3 cellular contexts compared by ENCODE assay signal in the genomic region with DNA sequence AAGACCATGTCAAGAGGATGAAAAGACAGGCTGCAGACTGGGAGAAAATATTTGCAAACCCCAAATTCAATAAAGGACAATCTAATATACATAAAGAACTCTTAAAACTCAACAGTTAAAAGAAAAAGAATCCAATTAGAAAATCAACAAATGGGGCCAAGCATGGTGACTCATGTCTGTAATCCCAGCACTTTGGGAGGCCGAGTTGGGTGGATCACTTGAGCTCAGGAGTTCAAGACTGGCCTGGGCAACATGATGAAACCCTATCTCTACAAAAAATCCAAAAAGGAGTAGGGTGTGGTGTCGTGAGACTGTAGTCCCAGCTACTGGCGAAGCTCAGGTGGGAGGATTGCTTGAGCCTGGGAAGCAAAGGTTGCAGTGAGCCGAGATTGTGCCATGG.
TF ChIP-seq lines count a peak whose summit lies in the region.

No MANE protein-coding gene starts in this region.

TF ChIP-seq in SK-N-SH treated with all-trans-retinoic acid at 6 μM for 48 hours, 23 proteins besides CTCF, POLR2A, EP300 and RAD21:
- TF ChIP-seq RARB (CRISPR knock-in tag; IDR thresholded peaks at IDR 0.05), result no peak
- TF ChIP-seq ISL1 (CRISPR knock-in tag; IDR thresholded peaks at IDR 0.05), result peak; percentile 37; the same call in 1 of the 2 replicates
TF ChIP-seq in SK-N-SH treated with all-trans-retinoic acid at 6 μM for 48 hours: peak in this region for 1.

TF ChIP-seq in SK-N-SH, 30 proteins besides CTCF, POLR2A, EP300 and RAD21:
- TF ChIP-seq, protein P1, sequence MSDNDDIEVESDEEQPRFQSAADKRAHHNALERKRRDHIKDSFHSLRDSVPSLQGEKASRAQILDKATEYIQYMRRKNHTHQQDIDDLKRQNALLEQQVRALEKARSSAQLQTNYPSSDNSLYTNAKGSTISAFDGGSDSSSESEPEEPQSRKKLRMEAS (IDR thresholded peaks at IDR 0.05; ENCODE audit: low read depth), result no peak
- TF ChIP-seq ELF1 (IDR thresholded peaks at IDR 0.05) (no peak), MXI1 (IDR thresholded peaks at IDR 0.05; ENCODE audit: low read depth, low read length) (no peak), TAF1 (IDR thresholded peaks at IDR 0.05; ENCODE audit: borderline replicate concordance, low read depth, low read length) (no peak)
- TF ChIP-seq, protein P2, sequence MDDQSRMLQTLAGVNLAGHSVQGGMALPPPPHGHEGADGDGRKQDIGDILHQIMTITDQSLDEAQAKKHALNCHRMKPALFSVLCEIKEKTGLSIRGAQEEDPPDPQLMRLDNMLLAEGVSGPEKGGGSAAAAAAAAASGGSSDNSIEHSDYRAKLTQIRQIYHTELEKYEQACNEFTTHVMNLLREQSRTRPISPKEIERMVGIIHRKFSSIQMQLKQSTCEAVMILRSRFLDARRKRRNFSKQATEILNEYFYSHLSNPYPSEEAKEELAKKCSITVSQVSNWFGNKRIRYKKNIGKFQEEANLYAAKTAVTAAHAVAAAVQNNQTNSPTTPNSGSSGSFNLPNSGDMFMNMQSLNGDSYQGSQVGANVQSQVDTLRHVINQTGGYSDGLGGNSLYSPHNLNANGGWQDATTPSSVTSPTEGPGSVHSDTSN (IDR thresholded peaks at IDR 0.05), result no peak
- TF ChIP-seq, protein P3, sequence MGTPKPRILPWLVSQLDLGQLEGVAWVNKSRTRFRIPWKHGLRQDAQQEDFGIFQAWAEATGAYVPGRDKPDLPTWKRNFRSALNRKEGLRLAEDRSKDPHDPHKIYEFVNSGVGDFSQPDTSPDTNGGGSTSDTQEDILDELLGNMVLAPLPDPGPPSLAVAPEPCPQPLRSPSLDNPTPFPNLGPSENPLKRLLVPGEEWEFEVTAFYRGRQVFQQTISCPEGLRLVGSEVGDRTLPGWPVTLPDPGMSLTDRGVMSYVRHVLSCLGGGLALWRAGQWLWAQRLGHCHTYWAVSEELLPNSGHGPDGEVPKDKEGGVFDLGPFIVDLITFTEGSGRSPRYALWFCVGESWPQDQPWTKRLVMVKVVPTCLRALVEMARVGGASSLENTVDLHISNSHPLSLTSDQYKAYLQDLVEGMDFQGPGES (IDR thresholded peaks at IDR 0.05; ENCODE audit: low read depth, low read length), result no peak
TF ChIP-seq in SK-N-SH: peak in this region for 0.

TF ChIP-seq in endothelial cell of umbilical vein, 7 proteins besides CTCF, POLR2A, EP300 and RAD21:
- TF ChIP-seq JUN (IDR thresholded peaks at IDR 0.05; ENCODE audit: borderline replicate concordance, insufficient read depth, insufficient read length, low read depth), result no peak
- TF ChIP-seq MYC (IDR thresholded peaks at IDR 0.05; ENCODE audit: low read depth, low read length), result no peak
- TF ChIP-seq EZH2 (IDR thresholded peaks at IDR 0.05; ENCODE audit: borderline replicate concordance, low read depth, low read length, severe bottlenecking), result no peak
- TF ChIP-seq POLR2AphosphoS5 (IDR thresholded peaks at IDR 0.05; ENCODE audit: insufficient read depth, low read depth, low read length), result no peak
- TF ChIP-seq GATA2 (IDR thresholded peaks at IDR 0.05; ENCODE audit: insufficient read depth, insufficient read length, low read depth, low read length), result no peak
- TF ChIP-seq, protein P1 (IDR thresholded peaks at IDR 0.05; ENCODE audit: insufficient read depth, insufficient read length), result no peak
- TF ChIP-seq FOS (IDR thresholded peaks at IDR 0.05; ENCODE audit: borderline replicate concordance, insufficient read depth, low read length), result no peak
TF ChIP-seq in endothelial cell of umbilical vein: peak in this region for 0.
